Comparison of ENCODE assay signal across 10 cellular contexts in the genomic region with DNA sequence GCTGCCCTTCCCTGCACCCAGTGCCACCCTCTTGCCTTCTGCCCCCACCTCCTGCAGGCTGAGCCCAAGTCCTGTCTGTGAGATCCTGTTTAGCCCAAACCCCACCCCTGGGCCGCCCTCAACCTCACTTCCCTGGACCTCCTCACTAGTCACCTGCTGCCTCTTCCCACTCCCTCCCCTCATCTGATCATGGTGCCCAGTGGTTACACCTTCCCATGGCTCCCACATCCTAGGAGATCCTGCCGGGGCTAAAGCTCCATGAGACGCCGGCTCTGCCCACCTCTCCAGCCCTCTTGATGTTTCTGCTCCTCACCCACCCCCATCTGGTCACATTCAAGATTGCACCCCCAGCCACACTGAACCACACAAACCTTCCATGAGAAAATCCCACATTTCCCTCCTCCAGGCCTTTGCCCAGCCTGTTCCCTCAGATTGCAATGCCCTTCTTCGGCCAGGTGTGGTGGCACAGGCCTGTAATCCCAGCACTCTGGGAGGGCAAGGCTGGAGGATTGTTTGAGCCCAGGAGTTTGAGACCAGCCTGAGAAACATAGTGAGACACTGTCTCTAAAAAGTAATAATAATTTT. TPM values are rescaled to one million over a fixed set of nuclear protein-coding genes. Genes with fewer than 3 reads are reported as not detected.
A peak's percentile ranks its signal among the peaks of the same experiment; 100 is the strongest.
DNase-seq lines count a peak whose midpoint lies in the region; ATAC-seq, FAIRE-seq and TF ChIP-seq lines count a peak whose summit lies in the region.
"Had no signal": no experiment of that assay in that cellular context is flagged by ENCODE, and none has a peak within 500 bp of the region (broad histone marks: within the 10 kb centered on the region; RNA-seq: fewer than 3 reads in every experiment).

No MANE protein-coding gene starts in this region.

- RAD21 ChIA-PET in GM12878 (lab: Charles Lee; ENCODE audit: unreplicated experiment): no interaction called here

- 75% methylated on average over 5 of the region's 5 CpGs for WGBS in GM12878 (ENCODE audit: insufficient coverage, insufficient replicate concordance, low lambda C conversion rate, missing lambda C conversion rate)
- WGBS in trophoblast cell (ENCODE audit: extremely low coverage, insufficient coverage, insufficient read length): no CpG with 5 or more reads among the region's 5 CpGs

- H2BK12ac ChIP-seq in trophoblast cell (ENCODE audit: low read length): no peak overlapping the region

- no TSS peak for BruUV-seq in GM12878 (replicated peaks; lab: Mats Ljungman, UMichigan)

- H3K14ac ChIP-seq in trophoblast cell (ENCODE audit: low read length): no peak overlapping the region

- intact Hi-C loops in GM12878 (cut with micrococcal nuclease; ENCODE audit: unreplicated experiment): no loop called here

- H2AFZ ChIP-seq in GM12878 (ENCODE audit: control insufficient read depth, low read depth, low read length): no peak overlapping the region
- H2AFZ ChIP-seq in trophoblast cell (ENCODE audit: insufficient read depth, low read length, poor library complexity): no peak overlapping the region

- no peaks in the 10 kb centered on the region for H3K27me3 ChIP-seq in GM12878 (replicated peaks in 1 of 2; ENCODE audit: control insufficient read depth in 2 of 2, insufficient read depth in 2 of 2, low read length in 1 of 2)
- no peaks in the 10 kb centered on the region for H3K27me3 ChIP-seq in trophoblast cell (ENCODE audit: insufficient read depth, low read length)

- TF ChIP-seq RAD21 in GM12878 (IDR thresholded peaks at IDR 0.05; ENCODE audit: insufficient read depth, low read depth, low read length): no peak

- H3K23ac ChIP-seq in trophoblast cell (ENCODE audit: low read length): no peak overlapping the region

- TF ChIP-seq EP300 in GM12878 (IDR thresholded peaks at IDR 0.05; ENCODE audit: borderline replicate concordance in 1 of 2, control insufficient read depth in 1 of 2, low read depth in 2 of 2, low read length in 2 of 2): no peak

- SMC1A ChIA-PET in GM12878 (lab: Charles Lee; ENCODE audit: uncharacterized antibody, unreplicated experiment): no interaction called here

- no peak for FAIRE-seq in GM12878 (lab: Jason Lieb, UNC)

- CTCF ChIA-PET in GM12878 (lab: Yijun Ruan, JAX): interaction anchor here (1.5 to 1.8 kb wide), 2 partner anchors 16 to 221 kb away, joined by 3 to 6 read pairs; no protein-coding TSS in a partner anchor

- H4K12ac ChIP-seq in trophoblast cell (ENCODE audit: low read depth, low read length): no peak overlapping the region

- H3K4me2 ChIP-seq in GM12878 (ENCODE audit: control insufficient read depth, insufficient read depth): no peak overlapping the region
- H3K4me2 ChIP-seq in trophoblast cell (ENCODE audit: low read length): no peak overlapping the region

- POLR2A ChIA-PET in GM12878 (lab: Charles Lee): no interaction called here

- in situ Hi-C loops in ACHN (cut with HindIII; ENCODE audit: low pct_ligation_motif_present, low pct_unique_long_range_greater_than_20kb, low sequenced_read_pairs) (no loop called here), GM12878 (cut with MboI) (no loop called here)

- H3K4me1 ChIP-seq in GM12878 (ENCODE audit: control insufficient read depth, insufficient read depth, low read length): 0 out of 2 replicates have a peak, but pooled peaks cover 3% of the 10 kb centered on the region
- peaks cover 6 to 9% of the 10 kb centered on the region in 2 experiments for H3K4me1 ChIP-seq in trophoblast cell (ENCODE audit: control insufficient read depth in 1 of 2, insufficient read depth in 2 of 2, low read length in 2 of 2)

- DNase-seq in ACHN (peak; percentile 49), HK-2 (ENCODE audit: unreplicated experiment) (peak; percentile 36), GM12878 (ENCODE audit: low read depth, low spot score) (no peak), left kidney (ENCODE audit: low read depth, low spot score) (peak; percentile 39), MV-4-11 (lab: John Stamatoyannopoulos, UW) (no peak), NOMO-1 (lab: John Stamatoyannopoulos, UW; ENCODE audit: unreplicated experiment in 2 of 2) (no peak), trophoblast cell (no peak), 8988T (no peak)
- DNase-seq: naive thymus-derived CD4-positive, alpha-beta T cell; Right ventricle myocardium superior had no signal

- H2AK5ac ChIP-seq in trophoblast cell (ENCODE audit: low read length): no peak overlapping the region

- H3K9ac ChIP-seq in GM12878 (ENCODE audit: control insufficient read depth, insufficient read depth, low read length) (no peak overlapping the region), trophoblast cell (ENCODE audit: low read length) (no peak overlapping the region)

- H3K79me2 ChIP-seq in GM12878 (ENCODE audit: control insufficient read depth, insufficient read depth, low read length): no peaks in the 10 kb centered on the region
- H3K79me2 ChIP-seq in trophoblast cell (ENCODE audit: control insufficient read depth, insufficient read depth, low read length, poor library complexity): no peaks in the 10 kb centered on the region

- no peak overlapping the region for H4K91ac ChIP-seq in trophoblast cell (ENCODE audit: low read depth, low read length)

- peak in 2 of 3 experiments; percentile 16 to 27; a peak in 1 of 6 replicates for TF ChIP-seq CTCF in GM12878 (IDR thresholded peaks at IDR 0.05 in 2 of 3, conservative IDR thresholded peaks at IDR 0.05 in 1 of 3; ENCODE audit: control insufficient read depth in 2 of 3, extremely low read depth in 1 of 3, insufficient read depth in 1 of 3, low read depth in 3 of 3, low read length in 3 of 3)

- H2BK120ac ChIP-seq in trophoblast cell (ENCODE audit: insufficient read depth, low read length, poor library complexity): no peak overlapping the region

- H4K8ac ChIP-seq in trophoblast cell (ENCODE audit: low read depth, low read length): no peak overlapping the region

- peak; percentile 26; the same call in 2 of the 3 replicates for ATAC-seq in GM12878
- ATAC-seq: naive thymus-derived CD4-positive, alpha-beta T cell had no signal

- H3K27ac ChIP-seq in GM12878 (ENCODE audit: control insufficient read depth, insufficient read depth) (no peak overlapping the region), trophoblast cell (ENCODE audit: low read depth, low read length) (no peak overlapping the region)

- TF ChIP-seq POLR2A in GM12878 (IDR thresholded peaks at IDR 0.05; ENCODE audit: low read depth, low read length): no peak

- no peaks in the 10 kb centered on the region for H3K9me3 ChIP-seq in GM12878 (replicated peaks; ENCODE audit: control insufficient read depth, insufficient read depth, low read length)
- no peaks in the 10 kb centered on the region for H3K9me3 ChIP-seq in trophoblast cell (ENCODE audit: insufficient read depth, low read depth, low read length)

- H3K18ac ChIP-seq in trophoblast cell (ENCODE audit: low read length): no peak overlapping the region

- no peaks in the 10 kb centered on the region for H4K20me1 ChIP-seq in GM12878 (ENCODE audit: control insufficient read depth, insufficient read depth)

- no peak overlapping the region for H3K4me3 ChIP-seq in GM12878
- no peak overlapping the region for H3K4me3 ChIP-seq in trophoblast cell (ENCODE audit: low read depth, low read length)

- H3K79me1 ChIP-seq in trophoblast cell (ENCODE audit: low read length): peaks cover 3% of the 10 kb centered on the region

- H3K36me3 ChIP-seq in GM12878 (ENCODE audit: control insufficient read depth in 2 of 2, insufficient read depth in 2 of 2, low read length in 1 of 2) (no peaks in the 10 kb centered on the region; a peak in 1 of 4 replicates), trophoblast cell (ENCODE audit: control insufficient read depth in 1 of 2, insufficient read depth in 2 of 2, low read length in 2 of 2) (peaks cover 0 to 2% of the 10 kb centered on the region in 2 experiments)

- no peak overlapping the region for H2BK5ac ChIP-seq in trophoblast cell (ENCODE audit: low read depth, low read length, poor library complexity)

- H3K4ac ChIP-seq in trophoblast cell (ENCODE audit: low read depth, low read length): no peak overlapping the region

TF ChIP-seq in GM12878, 131 proteins besides CTCF, POLR2A, EP300 and RAD21 (continues in another document):
- TF ChIP-seq ZSCAN29 (IDR thresholded peaks at IDR 0.05): no peak

RNA-seq across cellular contexts. Expression of gene TTC39A, which starts 17.0 kb away (rescaled TPM):
- 2.0 and 2.7 TPM in 2 replicates for total RNA-seq in GM12878 (2013; cell fraction: nucleolus; rRNA removed)
- total RNA-seq in GM12878 (2014; rRNA removed) (0.82 and 1.6 TPM in 2 replicates), GM12878 (2014; rRNA removed; fragmentation: Illumina TruSeq; extraction: Trizol) (1.3 and 1.4 TPM in 2 replicates), GM12878 (2021) (1.5 and 3.5 TPM in 2 replicates)
- polyA plus RNA-seq in GM12878 (2011; ENCODE audit: low read depth): 1.1 TPM
- polyA plus RNA-seq in GM12878 (2011; rRNA removed) (0.19 and 0.50 TPM in 2 replicates), GM12878 (2014; fragmentation: Illumina TruSeq; extraction: Trizol) (1.2 and 1.5 TPM in 2 replicates), GM12878 (2014; fragmentation: Nextera tagmentation; extraction: Ambion mirVana) (1 to 10 TPM in 1 of 2 experiments, under 1 TPM in 1; 0.75 to 1.1 TPM), GM12878 (2014; rRNA removed) (1.5 and 3.0 TPM in 2 replicates), GM12878 (2016; fragmentation: Nextera tagmentation; extraction: Ambion mirVana) (under 1 TPM; 0.18 to 0.94 TPM)
- 0.10 and 0.15 TPM in 2 replicates for polyA plus RNA-seq in GM12878 (2011; cell fraction: cytosol; rRNA removed)
- polyA plus RNA-seq in GM12878 (2011; cell fraction: nucleus; rRNA removed): 0.18 and 0.48 TPM in 2 replicates
- polyA plus RNA-seq in GM12878 (2012): 0.22 and 1.00 TPM in 2 replicates
- 0.10 and 0.15 TPM in 2 replicates for polyA minus RNA-seq in GM12878 (2011; rRNA and poly(A)+ RNA removed)
- polyA minus RNA-seq in GM12878 (2011; cell fraction: cytosol; rRNA and poly(A)+ RNA removed): not detected in 2 replicates
- under 0.01 and 0.10 TPM in 2 replicates for polyA minus RNA-seq in GM12878 (2011; cell fraction: nucleus; rRNA and poly(A)+ RNA removed)
- 5.8 and 6.2 TPM in 2 replicates for polyA plus RNA-seq in trophoblast cell (2013)
- polyA plus RNA-seq: naive thymus-derived CD4-positive, alpha-beta T cell had no signal

Comparison
In these comparisons a context has a peak if more than half of its experiments do, and no peak if none do; other contexts are left out.
1. DNase-seq: peak in ACHN (single experiment), HK-2 (single experiment) and left kidney (single experiment); none in GM12878 (single experiment), MV-4-11 (single experiment), NOMO-1 (0 of 2), trophoblast cell (0 of 2) and 8988T (single experiment).